ENCODE assay signal across 16 cellular contexts in genomic region chr10:7388602-7389001, GRCh38. TPM values are rescaled to one million over a fixed set of nuclear protein-coding genes. Genes with fewer than 3 reads are reported as not detected.
DNase-seq lines count a peak whose midpoint lies in the region; ATAC-seq, FAIRE-seq and TF ChIP-seq lines count a peak whose summit lies in the region.
"Had no signal": no experiment of that assay in that cellular context is flagged by ENCODE, and none has a peak within 500 bp of the region (broad histone marks: within the 10 kb centered on the region; RNA-seq: fewer than 3 reads in every experiment).

No MANE protein-coding gene starts in this region.

- H3K56ac ChIP-seq in H9 (ENCODE audit: insufficient read length, low read depth, low read length) = no peak overlapping the region

- no peak overlapping the region for H3K14ac ChIP-seq in H9 (ENCODE audit: insufficient read depth, low read length)

- no peak overlapping the region for H2AFZ ChIP-seq in H9 (ENCODE audit: low read length)
- H2AFZ ChIP-seq: parathyroid adenoma had no signal

- H4K20me1 ChIP-seq in H9 (ENCODE audit: control insufficient read depth, insufficient read depth, insufficient read length) = no peaks in the 10 kb centered on the region

- no peak for FAIRE-seq in small intestine (lab: Jason Lieb, UNC)

- H3K36me3 ChIP-seq in small intestine (ENCODE audit: control insufficient read depth in 2 of 2, insufficient read depth in 2 of 2, low read length in 2 of 2) = no peaks in the 10 kb centered on the region
- H3K36me3 ChIP-seq: brain microvascular endothelial cell had no signal

- DNase-seq in activated gamma-delta T cell treated with Interleukin-2 at 50 U/mL for 16 hours = peak; percentile 33
- DNase-seq in activated gamma-delta T cell (lab: John Stamatoyannopoulos, UW) = no peak
- DNase-seq in T-cell = peak in 17 of 34 experiments; percentile 6 to 65 (median 33)
- DNase-seq in small intestine = peak; percentile 25
- DNase-seq in NCI-H2227 (lab: John Stamatoyannopoulos, UW; ENCODE audit: unreplicated experiment) = no peak
- DNase-seq in H9 = no peak
- no peak for DNase-seq in substantia nigra (lab: John Stamatoyannopoulos, UW)
- DNase-seq: brain microvascular endothelial cell, DMS153, foreskin melanocyte, midbrain, NCI-H1694 treated with DMSO at 0.1 percent for 48 hours, T-helper 9 cell had no signal

- H2BK5ac ChIP-seq in H9 (ENCODE audit: insufficient read length, low read length) = no peak overlapping the region

- H3K4ac ChIP-seq in H9 (ENCODE audit: low read depth, low read length) = no peak overlapping the region

- no peak overlapping the region for H2BK20ac ChIP-seq in H9 (ENCODE audit: low read depth, low read length, poor library complexity, severe bottlenecking)

- no peak overlapping the region for H3K4me3 ChIP-seq in small intestine (ENCODE audit: low read depth in 1 of 2, low read length in 2 of 2)

- H2BK12ac ChIP-seq in H9 (ENCODE audit: insufficient read length, low read depth, low read length) = no peak overlapping the region

- H3K18ac ChIP-seq in H9 (ENCODE audit: insufficient read length, low read depth, low read length) = no peak overlapping the region

- H3K27me3 Mint-ChIP-seq in T-cell = no peaks in the 10 kb centered on the region
- H3K27me3 Mint-ChIP-seq in activated naive CD4-positive, alpha-beta T cell treated with anti-CD3 and anti-CD28 coated beads, Interleukin-2, amount 50 U/mL, for 24 hours = no peaks in the 10 kb centered on the region
- H3K27me3 Mint-ChIP-seq in H9 (ENCODE audit: low read depth) = no peaks in the 10 kb centered on the region

- H3K23ac ChIP-seq in H9 (ENCODE audit: insufficient read length, low read depth, low read length) = no peak overlapping the region

- H3K4me3 Mint-ChIP-seq in T-cell = peak overlapping the region; percentile 59 to 69 (median 67)
- peak overlapping the region; percentile 71 for H3K4me3 Mint-ChIP-seq in activated naive CD4-positive, alpha-beta T cell treated with anti-CD3 and anti-CD28 coated beads, Interleukin-2, amount 50 U/mL, for 24 hours
- no peak overlapping the region for H3K4me3 Mint-ChIP-seq in H9

- ATAC-seq in T-cell (replicated peaks in 1 of 4) = peak; percentile 83 to 95 (median 92)

- H3K4me2 ChIP-seq in H9 (ENCODE audit: insufficient read depth, insufficient read length, low read length) = no peak overlapping the region

- TF ChIP-seq CTCF in H9 (conservative IDR thresholded peaks at IDR 0.05) = no peak

- peak overlapping the region; percentile 95 to 96 for H3K27ac Mint-ChIP-seq in T-cell
- peak overlapping the region; percentile 97 for H3K27ac Mint-ChIP-seq in activated naive CD4-positive, alpha-beta T cell treated with anti-CD3 and anti-CD28 coated beads, Interleukin-2, amount 50 U/mL, for 24 hours
- no peak overlapping the region; a peak in 1 of 7 replicates for H3K27ac Mint-ChIP-seq in H9

- H2AK5ac ChIP-seq in H9 (ENCODE audit: insufficient read length, low read length) = no peak overlapping the region

- CTCF ChIA-PET in T-cell (lab: Charles Lee) = interaction anchor here in 1 of 2 donors (0.6 kb wide), 2 partner anchors 47 to 300 kb away, joined by 3 to 5 read pairs; no protein-coding TSS in a partner anchor

- no peak overlapping the region for H2BK120ac ChIP-seq in H9 (ENCODE audit: low read depth, low read length, poor library complexity, severe bottlenecking)

- peaks cover 8% of the 10 kb centered on the region for H3K36me3 Mint-ChIP-seq in T-cell
- peaks cover 3% of the 10 kb centered on the region for H3K36me3 Mint-ChIP-seq in activated naive CD4-positive, alpha-beta T cell treated with anti-CD3 and anti-CD28 coated beads, Interleukin-2, amount 50 U/mL, for 24 hours
- H3K36me3 Mint-ChIP-seq in H9 (ENCODE audit: insufficient read depth in 1 of 3, low read depth in 3 of 3) = no peaks in the 10 kb centered on the region

- no peaks in the 10 kb centered on the region for H3K9me3 ChIP-seq in small intestine (ENCODE audit: control insufficient read depth, low read depth)
- H3K9me3 ChIP-seq in H9 (ENCODE audit: control insufficient read depth, low read depth, low read length) = no peaks in the 10 kb centered on the region

- no peak overlapping the region for H3K27ac ChIP-seq in small intestine (ENCODE audit: low read depth in 1 of 2, low read length in 1 of 2)
- H3K27ac ChIP-seq in H9 (ENCODE audit: insufficient read length, low read depth, low read length) = no peak overlapping the region
- no peak overlapping the region for H3K27ac ChIP-seq in substantia nigra (ENCODE audit: low read depth, low read length, poor library complexity, severe bottlenecking)
- H3K27ac ChIP-seq: brain microvascular endothelial cell, parathyroid adenoma had no signal

- 0 out of 2 replicates have a peak, but pooled peaks cover 2% of the 10 kb centered on the region for H3K79me2 ChIP-seq in H9 (ENCODE audit: insufficient read depth, low read length)

- no peaks in the 10 kb centered on the region for H3K23me2 ChIP-seq in H9 (ENCODE audit: insufficient read length, low read depth, low read length, poor library complexity, severe bottlenecking)

- H3K4me1 Mint-ChIP-seq in T-cell (peaks cover 72 to 84% (median 76%) of the 10 kb centered on the region in 3 donors), H9 (peaks cover 4 to 5% of the 10 kb centered on the region in 2 experiments)
- H3K4me1 Mint-ChIP-seq in activated naive CD4-positive, alpha-beta T cell treated with anti-CD3 and anti-CD28 coated beads, Interleukin-2, amount 50 U/mL, for 24 hours = peaks cover 84% of the 10 kb centered on the region

- WGBS in small intestine, 3 donors = 63 to 82% (median 77%) methylated on average over 4 of the region's 4 CpGs
- no CpG with 5 or more reads among the region's 4 CpGs for WGBS in H9 (ENCODE audit: extremely low coverage, insufficient read length, low lambda C conversion rate)

- no peaks in the 10 kb centered on the region for H3K27me3 ChIP-seq in small intestine (ENCODE audit: control insufficient read depth in 2 of 2, insufficient read depth in 2 of 2, low read length in 2 of 2)
- no peaks in the 10 kb centered on the region for H3K27me3 ChIP-seq in H9 (ENCODE audit: insufficient read depth, low read length)
- H3K27me3 ChIP-seq: brain microvascular endothelial cell had no signal

- no peak overlapping the region for H4K5ac ChIP-seq in H9 (ENCODE audit: insufficient read length, low read depth, low read length)

- POLR2A ChIA-PET in T-cell (lab: Charles Lee) = interaction anchor here (0.6 to 0.7 kb wide), 2 partner anchors 157 to 1290 kb away, joined by 4 to 7 read pairs; no protein-coding TSS in a partner anchor

- H3K9ac ChIP-seq in H9 (ENCODE audit: extremely low read depth, insufficient read length, low read length) = no peak overlapping the region
- H3K9ac ChIP-seq: parathyroid adenoma had no signal

- no peak overlapping the region for H4K91ac ChIP-seq in H9 (ENCODE audit: insufficient read length, low read depth, low read length)

- H3K9me3 Mint-ChIP-seq in T-cell = no peaks in the 10 kb centered on the region
- H3K9me3 Mint-ChIP-seq in activated naive CD4-positive, alpha-beta T cell treated with anti-CD3 and anti-CD28 coated beads, Interleukin-2, amount 50 U/mL, for 24 hours = no peaks in the 10 kb centered on the region
- H3K9me3 Mint-ChIP-seq in H9 = no peaks in the 10 kb centered on the region

- no peak overlapping the region for H3T11ph ChIP-seq in H9 (ENCODE audit: low read length)

- no peaks in the 10 kb centered on the region for H3K79me1 ChIP-seq in H9 (ENCODE audit: insufficient read depth, low read depth, low read length, poor library complexity, severe bottlenecking)

- no peaks in the 10 kb centered on the region for H3K4me1 ChIP-seq in small intestine (ENCODE audit: control insufficient read depth in 2 of 2, insufficient read depth in 1 of 2, low read depth in 1 of 2, low read length in 1 of 2)
- H3K4me1 ChIP-seq in H9 (ENCODE audit: insufficient read depth, low read length) = no peaks in the 10 kb centered on the region

- H4K8ac ChIP-seq in H9 (replicated peaks; ENCODE audit: insufficient read length, low read depth, low read length) = no peak overlapping the region

- no peak overlapping the region for H2BK15ac ChIP-seq in H9 (ENCODE audit: low read depth, low read length)

RNA-seq across cellular contexts. Expression of gene SFMBT2, which starts 22.2 kb away (rescaled TPM):
- total RNA-seq in T-cell (10 to 100 TPM; 32.7 to 38.3 (median 36.8) TPM), H9 (2021) (5.3 and 6.7 TPM in 2 replicates)
- polyA plus RNA-seq in small intestine = 1 to 10 TPM in 1 of 3 donors, under 1 TPM in 2; 0.45 to 1.6 (median 0.97) TPM
- total RNA-seq: LHCN-M2 had no signal

Comparison
In these comparisons a context has a peak if more than half of its experiments do, and no peak if none do; other contexts are left out.
1. DNase-seq: peak in activated gamma-delta T cell treated with Interleukin-2 at 50 U/mL for 16 hours (single experiment) and small intestine (single experiment); none in activated gamma-delta T cell (single experiment), NCI-H2227 (single experiment), H9 (single experiment) and substantia nigra (0 of 49).
2. H3K27ac Mint-ChIP-seq: peak in T-cell (2 of 2) and activated naive CD4-positive, alpha-beta T cell treated with anti-CD3 and anti-CD28 coated beads, Interleukin-2, amount 50 U/mL, for 24 hours (single experiment); none in H9 (0 of 3).
3. H3K4me3 Mint-ChIP-seq: peak in T-cell (3 of 3) and activated naive CD4-positive, alpha-beta T cell treated with anti-CD3 and anti-CD28 coated beads, Interleukin-2, amount 50 U/mL, for 24 hours (single experiment); none in H9 (0 of 2).